Comparison of ENCODE assay signal across 16 cellular contexts in genomic region chr3:76063019-76063418, GRCh38.
DNase-seq lines count a peak whose midpoint lies in the region; ATAC-seq and TF ChIP-seq lines count a peak whose summit lies in the region.
"Had no signal": no experiment of that assay in that cellular context is flagged by ENCODE, and none has a peak within 500 bp of the region (broad histone marks: within the 10 kb centered on the region; RNA-seq: fewer than 3 reads in every experiment).

No MANE protein-coding gene starts in this region.

- intact Hi-C loops in A673 (cut with micrococcal nuclease; ENCODE audit: unreplicated experiment), result no loop called here

- no peaks in the 10 kb centered on the region for H3K9me3 Mint-ChIP-seq in type B pancreatic cell

- no peak for ATAC-seq in GM19035 (IDR thresholded peaks at IDR 0.05; ENCODE audit: unreplicated experiment)
- ATAC-seq: activated T-cell treated with anti-CD3 and anti-CD28 coated beads, Interleukin-2, amount 50 U/mL, for 72 hours; HCT116; mucosa of descending colon had no signal

- TF ChIP-seq CTCF in A673 (conservative IDR thresholded peaks at IDR 0.05; ENCODE audit: low read depth, low read length), result no peak
- TF ChIP-seq CTCF in foreskin fibroblast (IDR thresholded peaks at IDR 0.05; ENCODE audit: low read depth, low read length), result no peak
- TF ChIP-seq CTCF in type B pancreatic cell (conservative IDR thresholded peaks at IDR 0.05), result no peak

- POLR2A ChIA-PET in A673 (lab: Charles Lee; ENCODE audit: low non-redundant PET), result no interaction called here

- H3K4me3 ChIP-seq in A673 (ENCODE audit: low read depth, low read length, poor library complexity, severe bottlenecking), result no peak overlapping the region
- H3K4me3 ChIP-seq in foreskin fibroblast (ENCODE audit: low read depth in 1 of 2, low read length in 2 of 2), result no peak overlapping the region
- H3K4me3 ChIP-seq: mucosa of descending colon had no signal

- no peaks in the 10 kb centered on the region for H3K27me3 Mint-ChIP-seq in type B pancreatic cell

- no peak overlapping the region for H3K27ac ChIP-seq in A673 (ENCODE audit: low read depth, low read length, poor library complexity, severe bottlenecking)

- no peak overlapping the region for H3K4me3 Mint-ChIP-seq in type B pancreatic cell
- H3K4me3 Mint-ChIP-seq: activated T-cell treated with anti-CD3 and anti-CD28 coated beads, Interleukin-2, amount 50 U/mL, for 72 hours had no signal

- no peaks in the 10 kb centered on the region for H3K36me3 ChIP-seq in A673 (ENCODE audit: insufficient read depth, low read length, poor library complexity, severe bottlenecking)

- CTCF ChIA-PET in A673 (lab: Charles Lee), result no interaction called here

- H3K4me1 ChIP-seq in A673 (ENCODE audit: insufficient read depth, low read length, poor library complexity, severe bottlenecking), result no peaks in the 10 kb centered on the region

- no peak overlapping the region for H3K27ac Mint-ChIP-seq in type B pancreatic cell
- H3K27ac Mint-ChIP-seq: activated T-cell treated with anti-CD3 and anti-CD28 coated beads, Interleukin-2, amount 50 U/mL, for 72 hours had no signal

- BruUV-seq in A673 (replicated peaks; lab: Mats Ljungman, UMichigan), result no TSS peak

- DNase-seq in A673 (ENCODE audit: low spot score), result peak; percentile 1
- peak; percentile 28 for DNase-seq in HT-29 (ENCODE audit: low spot score)
- peak; percentile 79 for DNase-seq in amniotic epithelial cell (ENCODE audit: low read depth)
- peak; percentile 66 to 88 for DNase-seq in foreskin fibroblast
- DNase-seq in activated T-cell treated with anti-CD3 and anti-CD28 coated beads, Interleukin-2, amount 50 U/mL, for 1 hour, result no peak
- DNase-seq in type B pancreatic cell (ENCODE audit: extremely low spot score, unreplicated experiment), result no peak
- DNase-seq in NCI-H748 (lab: John Stamatoyannopoulos, UW; ENCODE audit: unreplicated experiment), result no peak
- DNase-seq: activated CD4-positive, CD25-positive, alpha-beta regulatory T cell treated with anti-CD3 and anti-CD28 coated beads, Interleukin-2, amount 50 U/mL, for 72 hours; activated T-cell treated with anti-CD3 and anti-CD28 coated beads, Interleukin-2, amount 50 U/mL, for 72 hours; anterior cingulate cortex; DMS79 treated with DMSO at 0.1 percent for 48 hours; KBM-7; mucosa of descending colon; NCI-H2029 had no signal

- H3K27me3 ChIP-seq in A673 (replicated peaks; ENCODE audit: insufficient read depth, low read depth, low read length, poor library complexity), result no peaks in the 10 kb centered on the region

- H3K36me3 Mint-ChIP-seq in type B pancreatic cell, result no peaks in the 10 kb centered on the region

- no peaks in the 10 kb centered on the region for H3K4me1 Mint-ChIP-seq in type B pancreatic cell (ENCODE audit: unreplicated experiment)

- no peaks in the 10 kb centered on the region for H3K9me3 ChIP-seq in A673 (ENCODE audit: low read depth, low read length, poor library complexity, severe bottlenecking)

Comparison
In these comparisons a context has a peak if more than half of its experiments do, and no peak if none do; other contexts are left out.
1. DNase-seq: peak in A673 (single experiment), HT-29 (single experiment), amniotic epithelial cell (single experiment) and foreskin fibroblast (2 of 2); none in activated T-cell treated with anti-CD3 and anti-CD28 coated beads, Interleukin-2, amount 50 U/mL, for 1 hour (single experiment), type B pancreatic cell (single experiment) and NCI-H748 (single experiment).